In genomic region chr14:102604183-102604582, GRCh38 we compare ENCODE assay signal across 1 cellular context.
A peak's percentile ranks its signal among the peaks of the same experiment; 100 is the strongest.
TF ChIP-seq lines count a peak whose summit lies in the region.

No MANE protein-coding gene starts in this region.

TF ChIP-seq in HepG2, 621 proteins besides CTCF, POLR2A, EP300 and RAD21:
- TF ChIP-seq SRF (IDR thresholded peaks at IDR 0.05; ENCODE audit: low read depth, low read length) (peak; percentile 88), POLR2G (IDR thresholded peaks at IDR 0.05; ENCODE audit: low read depth, low read length) (no peak)
